ENCODE assay signal across 10 cellular contexts in the genomic region with DNA sequence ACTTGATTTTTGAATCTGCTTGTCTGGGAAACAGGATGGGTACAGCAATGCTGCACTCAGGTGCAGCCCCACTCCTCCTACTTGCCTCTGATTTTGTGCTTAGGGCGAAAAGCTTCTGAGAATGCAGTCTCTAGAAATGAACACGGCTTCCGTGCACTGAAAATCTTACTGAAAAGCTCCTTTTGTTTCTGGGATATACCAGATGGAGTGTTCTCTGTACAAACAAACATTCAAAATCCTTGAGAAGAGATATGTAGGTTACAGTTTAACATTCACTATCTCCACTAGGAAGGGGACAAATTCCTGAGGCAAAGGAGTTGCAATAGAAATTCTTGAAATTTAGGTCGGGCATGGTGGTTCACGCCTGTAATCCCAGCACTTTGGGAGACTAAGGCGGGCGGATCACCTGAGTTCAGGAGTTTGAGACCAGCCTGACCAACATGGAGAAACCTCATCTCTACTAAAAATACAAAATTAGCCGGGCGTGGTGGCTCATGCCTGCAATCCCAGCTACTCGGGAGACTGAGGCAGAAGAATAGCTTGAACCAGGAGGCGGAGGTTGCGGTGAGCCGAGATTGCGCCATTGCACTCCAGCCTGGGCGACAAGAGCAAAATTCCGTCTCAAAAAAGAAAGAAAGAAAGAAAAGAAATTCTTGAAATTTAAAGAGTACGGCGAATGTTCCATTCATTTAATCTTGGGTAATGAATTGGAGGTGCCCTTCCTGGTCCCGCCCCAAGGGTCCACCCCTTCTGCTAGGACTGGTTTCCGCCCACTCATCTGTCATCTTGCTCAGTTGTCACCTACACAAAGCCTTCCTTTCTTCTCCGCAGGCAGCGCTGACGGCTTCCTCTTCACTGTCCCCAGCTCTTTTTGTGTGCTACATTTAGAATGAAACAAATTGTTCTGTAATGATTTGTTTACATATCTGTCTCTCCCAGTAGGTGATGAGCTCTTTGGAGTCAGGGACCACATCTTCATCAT.
DNase-seq lines count a peak whose midpoint lies in the region; ATAC-seq, FAIRE-seq and TF ChIP-seq lines count a peak whose summit lies in the region.
"Had no signal": no experiment of that assay in that cellular context is flagged by ENCODE, and none has a peak within 500 bp of the region (broad histone marks: within the 10 kb centered on the region; RNA-seq: fewer than 3 reads in every experiment).

No MANE protein-coding gene starts in this region.

- no peaks in the 10 kb centered on the region for H3K79me1 ChIP-seq in H1 (ENCODE audit: low read depth, low read length)

- no peak overlapping the region for H4K91ac ChIP-seq in H1 (replicated peaks; ENCODE audit: insufficient read length, low read length)

- no peak overlapping the region for H2BK15ac ChIP-seq in H1 (ENCODE audit: low read length)

- H2AK5ac ChIP-seq in H1 (ENCODE audit: low read depth, low read length) = no peak overlapping the region

- no peak overlapping the region for H3K4me3 Mint-ChIP-seq in stimulated activated memory B cell treated with anti-CD40 and anti-IgM and Interleukin-4, amounts not matched to agents 10 μg/mL and 1 μg/mL and 100 μg/mL, for 72 hours

- H2AFZ ChIP-seq in H1 (ENCODE audit: low read length) = no peak overlapping the region

- H3K14ac ChIP-seq in H1 (ENCODE audit: insufficient read length) = no peak overlapping the region

- no peak for FAIRE-seq in H1 (lab: Jason Lieb, UNC)
- FAIRE-seq: GM18507 had no signal

- H3K23me2 ChIP-seq in H1 (ENCODE audit: low read depth, low read length) = no peaks in the 10 kb centered on the region

- H3K4me3 ChIP-seq in H1 (ENCODE audit: extremely low read depth in 1 of 4, insufficient read depth in 2 of 4, low read depth in 3 of 4, low read length in 4 of 4) = no peak overlapping the region

- H2BK120ac ChIP-seq in H1 (replicated peaks; ENCODE audit: low read depth, low read length) = no peak overlapping the region

- no peak overlapping the region for H3K18ac ChIP-seq in H1 (ENCODE audit: extremely low read depth, low read length)

- no peaks in the 10 kb centered on the region for H3K9me3 ChIP-seq in H1 (ENCODE audit: insufficient read depth in 2 of 2, low read depth in 1 of 2, low read length in 1 of 2)

- no peak overlapping the region for H3K56ac ChIP-seq in H1 (replicated peaks; ENCODE audit: insufficient read length, low read depth, low read length)

- no peak for TF ChIP-seq POLR2A in H1 (IDR thresholded peaks at IDR 0.05; ENCODE audit: control extremely low read depth in 1 of 2, low read depth in 2 of 2, low read length in 2 of 2)

- no peaks in the 10 kb centered on the region for H3K36me3 ChIP-seq in H1 (ENCODE audit: control insufficient read depth in 2 of 4, insufficient read depth in 4 of 4, low read length in 3 of 4)

- H4K5ac ChIP-seq in H1 (ENCODE audit: insufficient read length, low read depth, low read length) = no peak overlapping the region

- POLR2A ChIA-PET in H1 (lab: Charles Lee; ENCODE audit: partially characterized antibody) = no interaction called here

- H3K9me3 Mint-ChIP-seq in stimulated activated memory B cell treated with anti-CD40 and anti-IgM and Interleukin-4, amounts not matched to agents 10 μg/mL and 1 μg/mL and 100 μg/mL, for 72 hours = peaks cover 2% of the 10 kb centered on the region

- H3K4ac ChIP-seq in H1 (replicated peaks; ENCODE audit: insufficient read length, low read depth, low read length) = no peak overlapping the region

- H3K27ac ChIP-seq in H1 (ENCODE audit: low read depth, low read length) = no peak overlapping the region

- in situ Hi-C loops in GM13977 (cut with MboI; ENCODE audit: low pct_unique_long_range_greater_than_20kb, low sequenced_read_pairs, unreplicated experiment) = no loop called here

- no peak overlapping the region for H3K27ac Mint-ChIP-seq in stimulated activated memory B cell treated with anti-CD40 and anti-IgM and Interleukin-4, amounts not matched to agents 10 μg/mL and 1 μg/mL and 100 μg/mL, for 72 hours
- H3K27ac Mint-ChIP-seq: IgD-negative memory B cell had no signal

- peak; percentile 49 for ATAC-seq in HG03565 (IDR thresholded peaks at IDR 0.05; ENCODE audit: unreplicated experiment)
- ATAC-seq in stimulated activated memory B cell treated with anti-CD40 and anti-IgM and Interleukin-4, amounts not matched to agents 10 μg/mL and 1 μg/mL and 100 μg/mL, for 72 hours = no peak

- no peak for TF ChIP-seq RAD21 in H1 (IDR thresholded peaks at IDR 0.05 in 1 of 2, conservative IDR thresholded peaks at IDR 0.05 in 1 of 2; ENCODE audit: low read depth in 2 of 2, low read length in 2 of 2)

- WGBS in H1 (ENCODE audit: extremely low coverage in 1 of 2, insufficient coverage in 1 of 2, insufficient read length in 1 of 2, insufficient replicate concordance in 2 of 2, low coverage in 1 of 2, low lambda C conversion rate in 2 of 2, missing lambda C conversion rate in 1 of 2), 2 experiments = 81% methylated on average over 23 of the region's 23 CpGs; no CpG with 5 or more reads in 1 of the 2 experiments

- CTCF ChIA-PET in H1 (lab: Charles Lee; ENCODE audit: partially characterized antibody) = interaction anchor here (1.1 to 1.4 kb wide), 2 partner anchors 10 to 52 kb away, joined by 4 to 6 read pairs; no protein-coding TSS in a partner anchor

- H3K79me2 ChIP-seq in H1 (ENCODE audit: control insufficient read depth in 1 of 2, insufficient read depth in 2 of 2, low read length in 2 of 2) = no peaks in the 10 kb centered on the region

- no peaks in the 10 kb centered on the region for H3K36me3 Mint-ChIP-seq in stimulated activated memory B cell treated with anti-CD40 and anti-IgM and Interleukin-4, amounts not matched to agents 10 μg/mL and 1 μg/mL and 100 μg/mL, for 72 hours
- H3K36me3 Mint-ChIP-seq: IgD-negative memory B cell had no signal

- H3K27me3 ChIP-seq in H1 (replicated peaks in 1 of 4; ENCODE audit: control insufficient read depth in 3 of 4, extremely low read depth in 1 of 4, insufficient read depth in 3 of 4, low read length in 3 of 4) = no peaks in the 10 kb centered on the region

- no peaks in the 10 kb centered on the region for H4K20me1 ChIP-seq in H1 (replicated peaks in 1 of 2; ENCODE audit: control insufficient read depth in 1 of 2, insufficient read depth in 2 of 2, low read length in 2 of 2)

- H3K9ac ChIP-seq in H1 (replicated peaks in 1 of 4; ENCODE audit: extremely low read depth in 1 of 4, low read depth in 3 of 4, low read length in 3 of 4) = no peak overlapping the region

- no peak overlapping the region for H2BK12ac ChIP-seq in H1 (ENCODE audit: low read depth, low read length)

- H4K8ac ChIP-seq in H1 (ENCODE audit: extremely low read depth, insufficient read depth, low read length) = no peak overlapping the region

- H3K4me2 ChIP-seq in H1 (ENCODE audit: insufficient read depth in 1 of 2, low read depth in 2 of 2, low read length in 2 of 2) = no peak overlapping the region

- no peak for TF ChIP-seq CTCF in H1 (IDR thresholded peaks at IDR 0.05; ENCODE audit: control extremely low read depth in 1 of 3, insufficient read depth in 1 of 3, low read depth in 1 of 3, low read length in 3 of 3)
- TF ChIP-seq CTCF in GM20000 (IDR thresholded peaks at IDR 0.05; ENCODE audit: extremely low read depth, missing control alignments) = no peak
- TF ChIP-seq CTCF in GM13977 (IDR thresholded peaks at IDR 0.05; ENCODE audit: extremely low read depth, insufficient read depth, missing control alignments) = no peak

- TF ChIP-seq EP300 in H1 (IDR thresholded peaks at IDR 0.05; ENCODE audit: borderline replicate concordance in 1 of 2, low read depth in 2 of 2, low read length in 2 of 2) = no peak

- 0 out of 2 replicates have a peak overlapping the region, but pooled peaks have one; percentile 61 for H2BK20ac ChIP-seq in H1 (ENCODE audit: low read length)

- H2BK5ac ChIP-seq in H1 (ENCODE audit: low read depth, low read length) = no peak overlapping the region

- peak; percentile 78 for DNase-seq in NCI-H460 (ENCODE audit: extremely low read depth, low read depth)
- no peak for DNase-seq in H1 (ENCODE audit: low read depth in 1 of 2, low spot score in 2 of 2)
- peak in 54 of 56 donors; percentile 9 to 91 (median 74) for DNase-seq in nucleus accumbens (lab: John Stamatoyannopoulos, UW)
- DNase-seq in GM20000 (ENCODE audit: low spot score) = no peak
- no peak for DNase-seq in GM13977 (ENCODE audit: low spot score)
- no peak for DNase-seq in DMS53 treated with DMSO at 0.1 percent for 48 hours (lab: John Stamatoyannopoulos, UW; ENCODE audit: unreplicated experiment)

- no peaks in the 10 kb centered on the region for H3K4me1 ChIP-seq in H1 (replicated peaks in 1 of 4; ENCODE audit: control insufficient read depth in 3 of 4, insufficient read depth in 4 of 4, low read length in 3 of 4)

- H3K4me1 Mint-ChIP-seq in stimulated activated memory B cell treated with anti-CD40 and anti-IgM and Interleukin-4, amounts not matched to agents 10 μg/mL and 1 μg/mL and 100 μg/mL, for 72 hours = no peaks in the 10 kb centered on the region
- H3K4me1 Mint-ChIP-seq: IgD-negative memory B cell had no signal

- H3K27me3 Mint-ChIP-seq in stimulated activated memory B cell treated with anti-CD40 and anti-IgM and Interleukin-4, amounts not matched to agents 10 μg/mL and 1 μg/mL and 100 μg/mL, for 72 hours = peaks cover 12% of the 10 kb centered on the region
- H3K27me3 Mint-ChIP-seq: IgD-negative memory B cell had no signal

- no peak overlapping the region for H3K23ac ChIP-seq in H1 (ENCODE audit: insufficient read length)

TF ChIP-seq in H1, 55 proteins besides CTCF, POLR2A, EP300 and RAD21:
- TF ChIP-seq RNF2 (IDR thresholded peaks at IDR 0.05; ENCODE audit: borderline replicate concordance, low read depth, low read length, missing control alignments, poor library complexity, severe bottlenecking) (no peak), CBX8 (IDR thresholded peaks at IDR 0.05; ENCODE audit: borderline replicate concordance, low read depth, low read length) (no peak), CHD1 (IDR thresholded peaks at IDR 0.05; ENCODE audit: low read depth, low read length) (no peak), SP4 (IDR thresholded peaks at IDR 0.05; ENCODE audit: low read length) (no peak), SIX5 (IDR thresholded peaks at IDR 0.05; ENCODE audit: low read depth, low read length) (no peak), HDAC6 (IDR thresholded peaks at IDR 0.05; ENCODE audit: low read depth, low read length) (no peak), KDM5A (IDR thresholded peaks at IDR 0.05; ENCODE audit: low read length) (no peak), CBX5 (IDR thresholded peaks at IDR 0.05; ENCODE audit: low read depth, low read length) (no peak), EGR1 (IDR thresholded peaks at IDR 0.05; ENCODE audit: borderline replicate concordance, low read depth, low read length) (peak; percentile 57; the same call in 1 of the 2 replicates)

Comparison
In these comparisons a context has a peak if more than half of its experiments do, and no peak if none do; other contexts are left out.
1. DNase-seq: peak in NCI-H460 (single experiment) and nucleus accumbens (54 of 56); none in H1 (0 of 2), GM20000 (single experiment), GM13977 (single experiment) and DMS53 treated with DMSO at 0.1 percent for 48 hours (single experiment).